ENCODE assay signal across 27 cellular contexts in genomic region chr11:31902706-31903105, GRCh38.
"Had no signal": no experiment of that assay in that cellular context is flagged by ENCODE, and none has a peak within 500 bp of the region (broad histone marks: within the 10 kb centered on the region; RNA-seq: fewer than 3 reads in every experiment).

No MANE protein-coding gene starts in this region.

- H3K4me1 ChIP-seq: pancreas, sigmoid colon, testis, uterus had no signal

- DNase-seq: effector CD8-positive, alpha-beta T cell; endodermal cell; foreskin fibroblast; head of caudate nucleus; hippocampal formation; left colon; mesenchymal stem cell; mucosa of descending colon; naive B cell; pancreas; retina; sigmoid colon; stimulated activated CD4-positive, alpha-beta T cell treated with anti-CD3 and anti-CD28 coated beads, Interleukin-2, amount 100 ng/mL, for 24 hours; stimulated activated CD4-positive, alpha-beta T cell treated with anti-CD3 and anti-CD28 coated beads, Interleukin-4, amount 100 ng/mL, for 24 hours; stimulated activated naive CD8-positive, alpha-beta T cell treated with anti-CD3 and anti-CD28 coated beads, Interleukin-15, Interleukin-2, amounts not matched to agents 100 U/mL and 50 U/mL, for 24 hours; testis; tibial artery; uterus had no signal

- H3K27ac ChIP-seq: epithelial cell of prostate, neutrophil, pancreas, sigmoid colon, testis, uterus had no signal

- ATAC-seq: esophagus mucosa; left colon; mucosa of descending colon; natural killer cell treated with Interleukin-12 subunit alpha and Interleukin-12 subunit beta and Interleukin-15 and Interleukin-18, amount 100 ng/mL, for 72 hours; pancreas; stimulated activated memory B cell treated with anti-CD40 and anti-IgM and Interleukin-4, amounts not matched to agents 10 μg/mL and 1 μg/mL and 100 μg/mL, for 72 hours; stimulated activated naive CD8-positive, alpha-beta T cell treated with anti-CD3 and anti-CD28 coated beads, Interleukin-15, Interleukin-2, amounts not matched to agents 100 U/mL and 50 U/mL, for 24 hours had no signal

- H3K36me3 ChIP-seq: gastrocnemius medialis, neutrophil, pancreas, sigmoid colon, tibial artery, uterus had no signal

- H3K4me3 ChIP-seq: gastrocnemius medialis, mucosa of descending colon, pancreas, sigmoid colon, testis, tibial artery, uterus had no signal

- H3K36me3 Mint-ChIP-seq: mesothelial cell of epicardium; stimulated activated memory B cell treated with anti-CD40 and anti-IgM and Interleukin-4, amounts not matched to agents 10 μg/mL and 1 μg/mL and 100 μg/mL, for 72 hours; type B pancreatic cell had no signal

- H3K4me1 Mint-ChIP-seq: endodermal cell; mesothelial cell of epicardium; naive B cell; neural crest cell; stimulated activated memory B cell treated with anti-CD40 and anti-IgM and Interleukin-4, amounts not matched to agents 10 μg/mL and 1 μg/mL and 100 μg/mL, for 72 hours had no signal

- H3K9me3 Mint-ChIP-seq: mesothelial cell of epicardium; natural killer cell treated with Interleukin-12 subunit alpha and Interleukin-12 subunit beta and Interleukin-15 and Interleukin-18, amount 100 ng/mL, for 72 hours; type B pancreatic cell had no signal

- H3K27me3 ChIP-seq: gastrocnemius medialis, neutrophil, pancreas, sigmoid colon, testis, uterus had no signal

- H3K4me3 Mint-ChIP-seq: endodermal cell; mesothelial cell of epicardium; naive B cell; natural killer cell treated with Interleukin-12 subunit alpha and Interleukin-12 subunit beta and Interleukin-15 and Interleukin-18, amount 100 ng/mL, for 72 hours; neural crest cell; stimulated activated memory B cell treated with anti-CD40 and anti-IgM and Interleukin-4, amounts not matched to agents 10 μg/mL and 1 μg/mL and 100 μg/mL, for 72 hours; type B pancreatic cell had no signal

- H3K9me3 ChIP-seq: gastrocnemius medialis, mucosa of descending colon, neutrophil, pancreas, sigmoid colon, testis, tibial artery, uterus had no signal

- H3K27ac Mint-ChIP-seq: endodermal cell; mesothelial cell of epicardium; naive B cell; natural killer cell treated with Interleukin-12 subunit alpha and Interleukin-12 subunit beta and Interleukin-15 and Interleukin-18, amount 100 ng/mL, for 72 hours; stimulated activated memory B cell treated with anti-CD40 and anti-IgM and Interleukin-4, amounts not matched to agents 10 μg/mL and 1 μg/mL and 100 μg/mL, for 72 hours; type B pancreatic cell had no signal
